8 cellular contexts compared by ENCODE assay signal in the genomic region with DNA sequence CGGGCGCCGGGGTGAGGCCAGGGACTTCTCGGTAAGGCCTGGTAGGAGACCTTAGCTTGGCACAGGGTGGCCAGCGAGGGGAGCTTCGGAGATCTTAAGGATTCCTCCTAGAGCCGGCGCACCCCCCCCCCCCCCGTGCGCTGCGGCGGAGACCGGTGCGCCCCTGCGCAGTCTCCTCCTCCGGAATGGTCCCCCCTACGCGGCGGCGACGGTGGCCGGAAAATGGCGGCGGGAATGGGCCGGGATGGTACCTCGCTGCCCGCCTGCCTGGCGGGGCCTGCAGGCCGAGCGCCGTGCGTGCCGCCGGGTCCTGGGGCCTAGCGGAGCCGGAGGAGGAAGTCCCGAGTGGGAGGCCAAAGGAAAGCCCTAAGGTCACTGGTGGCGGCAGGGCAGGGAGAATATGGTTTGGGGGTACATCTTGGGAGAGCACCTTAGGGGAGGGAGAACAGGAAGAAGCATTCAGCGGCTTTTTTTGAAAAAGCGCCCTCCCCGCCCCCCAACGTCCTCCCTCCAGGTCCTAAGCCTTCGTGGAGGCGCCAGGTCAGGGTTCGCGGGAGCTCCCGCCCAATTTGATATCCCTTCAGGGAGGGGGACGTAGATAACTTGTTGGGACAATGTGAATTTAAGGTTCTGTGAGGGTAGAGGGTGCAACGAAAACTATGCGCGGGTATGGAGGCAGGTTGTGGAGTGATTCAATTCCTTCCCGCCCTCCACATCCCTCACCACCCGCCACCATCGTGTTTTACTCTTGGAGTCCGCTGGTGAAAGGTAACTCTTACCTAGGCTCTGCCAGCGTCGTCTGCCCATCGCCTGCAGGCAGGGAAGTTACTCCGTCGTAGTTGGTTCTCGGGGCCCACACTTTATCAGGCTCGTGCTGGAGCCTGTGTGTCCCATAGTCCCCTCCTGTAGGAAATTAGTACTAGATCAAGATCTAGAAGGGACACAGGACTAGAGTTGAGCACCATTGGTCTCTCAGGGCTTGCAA. TPM values are rescaled to one million over a fixed set of nuclear protein-coding genes. Genes with fewer than 3 reads are reported as not detected.
DNase-seq lines count a peak whose midpoint lies in the region; ATAC-seq and TF ChIP-seq lines count a peak whose summit lies in the region.

No MANE protein-coding gene starts in this region.

- H3K4me1 Mint-ChIP-seq in CD4-positive, alpha-beta T cell (ENCODE audit: low read depth): peaks cover 62% of the 10 kb centered on the region

- peak overlapping the region; percentile 96 for H3K27ac Mint-ChIP-seq in CD4-positive, alpha-beta T cell

- DNase-seq in CD4-positive, alpha-beta T cell: no peak
- DNase-seq in T-helper 1 cell: peak in 3 of 5 donors; percentile 14 to 50 (median 43)
- peak; percentile 37 for DNase-seq in dermis blood vessel endothelial cell
- DNase-seq in lung (ENCODE audit: low spot score): peak; percentile 48
- peak in 2 of 49 donors; percentile 49 to 50 for DNase-seq in substantia nigra (lab: John Stamatoyannopoulos, UW)
- DNase-seq in inferior parietal cortex (ENCODE audit: extremely low spot score): no peak

- ATAC-seq in CD4-positive, alpha-beta T cell (ENCODE audit: poor library complexity): peak; percentile 1
- ATAC-seq in GM19023 (IDR thresholded peaks at IDR 0.05; ENCODE audit: unreplicated experiment): peak; percentile 18
- ATAC-seq in HG03280 (IDR thresholded peaks at IDR 0.05; ENCODE audit: unreplicated experiment): peak; percentile 14
- peak; percentile 8 for ATAC-seq in lung (ENCODE audit: insufficient read depth, low FRiP score)

- peaks cover 3 to 4% of the 10 kb centered on the region in 2 donors for H3K4me1 ChIP-seq in lung (ENCODE audit: control insufficient read depth in 2 of 2, insufficient read depth in 2 of 2, low read length in 2 of 2)

- H3K27me3 ChIP-seq in CD4-positive, alpha-beta T cell (ENCODE audit: control insufficient read depth, insufficient read depth, low read length): no peaks in the 10 kb centered on the region
- no peaks in the 10 kb centered on the region for H3K27me3 ChIP-seq in lung (ENCODE audit: control insufficient read depth, insufficient read depth)

- no peak for TF ChIP-seq CTCF in CD4-positive, alpha-beta T cell (IDR thresholded peaks at IDR 0.05)
- TF ChIP-seq CTCF in lung (IDR thresholded peaks at IDR 0.05; ENCODE audit: control extremely low read depth, extremely low read depth): no peak

- peak overlapping the region; percentile 92 for H3K27ac ChIP-seq in CD4-positive, alpha-beta T cell (ENCODE audit: low read depth, low read length)
- H3K27ac ChIP-seq in lung (ENCODE audit: low read depth in 1 of 2, low read length in 1 of 2) (peak overlapping the region; percentile 83 to 89), substantia nigra (ENCODE audit: low read depth, low read length, poor library complexity, severe bottlenecking) (peak overlapping the region; percentile 88)

- CTCF ChIA-PET in CD4-positive, alpha-beta T cell (lab: Charles Lee): interaction anchor here (2.3 kb wide), 1 partner anchor 444 kb away, joined by 8 read pairs; no protein-coding TSS in a partner anchor

- H3K4me3 Mint-ChIP-seq in CD4-positive, alpha-beta T cell: peak overlapping the region; percentile 90

- WGBS in lung, 2 donors: 0% methylated on average over 42 to 62 of the region's 62 CpGs

- H3K36me3 ChIP-seq in lung (ENCODE audit: control insufficient read depth in 2 of 2, insufficient read depth in 2 of 2, low read length in 2 of 2): peaks cover 4 to 9% of the 10 kb centered on the region in 2 donors

- no peaks in the 10 kb centered on the region for H3K9me3 Mint-ChIP-seq in CD4-positive, alpha-beta T cell

- intact Hi-C loops in CD4-positive, alpha-beta T cell (cut with DNase I, micrococcal nuclease): loop anchor here (2.0 to 10.0 kb wide), 7 partner anchors 101 to 1276 kb away; partner anchors contain the start of genes AUNIP (in 1 of the 2), CLIC4 (in 1 of the 2), RCAN3 (in 1 of the 2) and RUNX3 (in 1 of the 2)

- H3K9me3 ChIP-seq in CD4-positive, alpha-beta T cell (ENCODE audit: control insufficient read depth, low read length): no peaks in the 10 kb centered on the region
- H3K9me3 ChIP-seq in lung (ENCODE audit: control insufficient read depth in 2 of 2, insufficient read depth in 1 of 2, low read length in 1 of 2): no peaks in the 10 kb centered on the region

- peaks cover 64% of the 10 kb centered on the region for H3K36me3 Mint-ChIP-seq in CD4-positive, alpha-beta T cell (ENCODE audit: low read depth)

- POLR2A ChIA-PET in CD4-positive, alpha-beta T cell (lab: Charles Lee): interaction anchor here (1.0 to 2.1 kb wide), 7 partner anchors 10 to 456 kb away, joined by 3 to 9 read pairs (median 4); partner anchors contain the start of genes CLIC4, IFNLR1 and RCAN3

- no peaks in the 10 kb centered on the region for H3K27me3 Mint-ChIP-seq in CD4-positive, alpha-beta T cell

- peak overlapping the region; percentile 78 for H3K4me3 ChIP-seq in lung

RNA-seq across cellular contexts. Expression of gene SRRM1, which starts 0.6 kb away (rescaled TPM):
- total RNA-seq in CD4-positive, alpha-beta T cell: 100 to 1,000 TPM; 338 to 360 TPM
- total RNA-seq in dermis blood vessel endothelial cell (26.9 and 31.1 TPM in 2 replicates), lung (10 to 100 TPM; 92.4 to 95.8 TPM)
- 10 to 100 TPM; 37.4 to 42.3 TPM for polyA plus RNA-seq in lung

Comparison
In these comparisons a context has a peak if more than half of its experiments do, and no peak if none do; other contexts are left out.
1. DNase-seq: peak in T-helper 1 cell (3 of 5), dermis blood vessel endothelial cell (single experiment) and lung (single experiment); none in CD4-positive, alpha-beta T cell (0 of 10) and inferior parietal cortex (single experiment).
2. Peak in every context shown above with its lines, with median percentiles within 50 percentile points of each other: ATAC-seq and H3K27ac ChIP-seq.